ENCODE assay signal across 8 cellular contexts in the genomic region with DNA sequence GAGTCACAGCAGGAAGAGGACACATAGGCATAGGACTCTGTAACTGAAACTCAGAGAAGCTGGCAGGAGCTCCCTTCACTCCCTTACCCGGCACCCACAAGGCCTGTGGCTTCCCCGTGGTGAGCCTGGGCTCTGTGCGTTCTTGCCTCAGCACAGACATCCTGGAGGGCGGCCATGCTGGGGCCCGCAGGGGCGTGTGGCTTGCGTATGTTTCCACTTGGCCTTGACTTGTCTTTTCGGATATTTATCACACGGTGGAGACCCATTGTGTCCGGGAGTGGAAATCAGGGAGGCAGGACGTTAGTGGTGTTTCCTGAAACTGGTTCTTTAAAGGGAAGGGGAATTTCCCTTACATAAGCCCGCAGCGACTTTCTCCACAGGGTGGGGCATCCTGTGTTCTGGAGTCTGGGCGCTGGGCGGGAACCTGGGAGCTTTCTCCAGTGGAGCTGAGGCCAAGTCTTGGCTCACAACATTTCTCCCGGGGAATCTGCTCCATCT. TPM values are rescaled to one million over a fixed set of nuclear protein-coding genes. Genes with fewer than 3 reads are reported as not detected.
DNase-seq lines count a peak whose midpoint lies in the region; ATAC-seq, FAIRE-seq and TF ChIP-seq lines count a peak whose summit lies in the region.

No MANE protein-coding gene starts in this region.

- POLR2A ChIA-PET in naive thymus-derived CD8-positive, alpha-beta T cell (lab: Charles Lee), result no interaction called here
- POLR2A ChIA-PET in A673 (lab: Charles Lee; ENCODE audit: low non-redundant PET), result interaction anchor here (0.6 kb wide), 1 partner anchor 1659 kb away, joined by 5 read pairs; no protein-coding TSS in a partner anchor

- no peak overlapping the region for H3K27ac Mint-ChIP-seq in effector memory CD8-positive, alpha-beta T cell
- peak overlapping the region in 7 of 10 donors; percentile 20 to 78 (median 68) for H3K27ac Mint-ChIP-seq in naive thymus-derived CD8-positive, alpha-beta T cell

- no peaks in the 10 kb centered on the region for H3K79me2 ChIP-seq in DND-41 (ENCODE audit: insufficient read depth, low read length)

- BruUV-seq in A673 (replicated peaks; lab: Mats Ljungman, UMichigan), result no TSS peak

- no peaks in the 10 kb centered on the region for H4K20me1 ChIP-seq in DND-41 (ENCODE audit: insufficient read depth, low read length)

- H3K9me3 ChIP-seq in DND-41 (ENCODE audit: insufficient read depth, low read length, severe bottlenecking) (no peaks in the 10 kb centered on the region), A673 (ENCODE audit: low read depth, low read length, poor library complexity, severe bottlenecking) (no peaks in the 10 kb centered on the region)

- H3K27me3 Mint-ChIP-seq in effector memory CD8-positive, alpha-beta T cell, result peaks cover 0 to 21% of the 10 kb centered on the region in 2 donors
- peaks cover 0 to 19% (median 3%) of the 10 kb centered on the region in 5 donors for H3K27me3 Mint-ChIP-seq in naive thymus-derived CD8-positive, alpha-beta T cell

- 36% methylated on average over 16 of the region's 16 CpGs for WGBS in urinary bladder

- no peak overlapping the region for H3K27ac ChIP-seq in DND-41 (ENCODE audit: low read length)
- H3K27ac ChIP-seq in urinary bladder (ENCODE audit: low read depth), result peak overlapping the region; percentile 90
- no peak overlapping the region for H3K27ac ChIP-seq in A673 (ENCODE audit: low read depth, low read length, poor library complexity, severe bottlenecking)

- peak; percentile 70 for ATAC-seq in DND-41 (ENCODE audit: insufficient read depth, low read depth)
- ATAC-seq in HG02571 (IDR thresholded peaks at IDR 0.05; ENCODE audit: unreplicated experiment), result peak; percentile 50
- ATAC-seq in effector memory CD8-positive, alpha-beta T cell (replicated peaks), result peak; percentile 51
- ATAC-seq in naive thymus-derived CD8-positive, alpha-beta T cell, result peak; percentile 78 to 91
- no peak for ATAC-seq in HG02840 (IDR thresholded peaks at IDR 0.05; ENCODE audit: low FRiP score, unreplicated experiment)

- H3K36me3 Mint-ChIP-seq in effector memory CD8-positive, alpha-beta T cell (ENCODE audit: insufficient read depth), result peaks cover 26% of the 10 kb centered on the region
- peaks cover 4 to 25% (median 9%) of the 10 kb centered on the region in 3 donors for H3K36me3 Mint-ChIP-seq in naive thymus-derived CD8-positive, alpha-beta T cell

- no peaks in the 10 kb centered on the region for H3K9me3 Mint-ChIP-seq in effector memory CD8-positive, alpha-beta T cell
- no peaks in the 10 kb centered on the region for H3K9me3 Mint-ChIP-seq in naive thymus-derived CD8-positive, alpha-beta T cell

- no peak overlapping the region for H3K9ac ChIP-seq in DND-41 (ENCODE audit: low read depth, low read length)

- TF ChIP-seq CTCF in DND-41 (IDR thresholded peaks at IDR 0.05; ENCODE audit: borderline replicate concordance, extremely low read depth, low read length, poor library complexity, severe bottlenecking), result no peak
- TF ChIP-seq CTCF in A673 (conservative IDR thresholded peaks at IDR 0.05; ENCODE audit: low read depth, low read length), result no peak

- H3K4me1 ChIP-seq in DND-41 (ENCODE audit: insufficient read depth, low read length), result no peaks in the 10 kb centered on the region
- no peaks in the 10 kb centered on the region for H3K4me1 ChIP-seq in urinary bladder (ENCODE audit: insufficient read depth)
- peaks cover 29% of the 10 kb centered on the region for H3K4me1 ChIP-seq in A673 (ENCODE audit: insufficient read depth, low read length, poor library complexity, severe bottlenecking)

- CTCF ChIA-PET in A673 (lab: Charles Lee), result no interaction called here

- no peak overlapping the region for H3K4me3 Mint-ChIP-seq in effector memory CD8-positive, alpha-beta T cell
- peak overlapping the region in 7 of 10 donors; percentile 20 to 65 (median 49) for H3K4me3 Mint-ChIP-seq in naive thymus-derived CD8-positive, alpha-beta T cell

- no peak overlapping the region for H3K4me2 ChIP-seq in DND-41 (ENCODE audit: insufficient read depth, low read length)

- FAIRE-seq in RCC 7860 (lab: Jason Lieb, UNC), result no peak

- no peak overlapping the region for H2AFZ ChIP-seq in DND-41 (ENCODE audit: low read depth, low read length)

- no peaks in the 10 kb centered on the region for H3K4me1 Mint-ChIP-seq in effector memory CD8-positive, alpha-beta T cell (ENCODE audit: low read depth in 2 of 2)
- peaks cover 9 to 26% (median 18%) of the 10 kb centered on the region in 4 donors for H3K4me1 Mint-ChIP-seq in naive thymus-derived CD8-positive, alpha-beta T cell

- H3K4me3 ChIP-seq in DND-41 (ENCODE audit: low read depth in 1 of 2, low read length in 2 of 2) (no peak overlapping the region), urinary bladder (ENCODE audit: low read depth, low read length) (no peak overlapping the region), A673 (ENCODE audit: low read depth, low read length, poor library complexity, severe bottlenecking) (no peak overlapping the region)

- H3K27me3 ChIP-seq in DND-41 (ENCODE audit: insufficient read depth, low read length, poor library complexity), result no peaks in the 10 kb centered on the region
- no peaks in the 10 kb centered on the region for H3K27me3 ChIP-seq in A673 (replicated peaks; ENCODE audit: insufficient read depth, low read depth, low read length, poor library complexity)

- H3K36me3 ChIP-seq in DND-41 (ENCODE audit: insufficient read depth, low read length), result peaks cover 18% of the 10 kb centered on the region
- H3K36me3 ChIP-seq in urinary bladder (ENCODE audit: insufficient read depth), result no peaks in the 10 kb centered on the region
- no peaks in the 10 kb centered on the region for H3K36me3 ChIP-seq in A673 (ENCODE audit: insufficient read depth, low read length, poor library complexity, severe bottlenecking)

- peak; percentile 18 for DNase-seq in DND-41
- peak; percentile 21 for DNase-seq in RCC 7860 (ENCODE audit: low spot score)
- DNase-seq in effector memory CD8-positive, alpha-beta T cell, result no peak
- DNase-seq in naive thymus-derived CD8-positive, alpha-beta T cell, result peak in 5 of 10 donors; percentile 15 to 38 (median 28)
- DNase-seq in A673 (ENCODE audit: low spot score), result no peak

- intact Hi-C loops in A673 (cut with micrococcal nuclease; ENCODE audit: unreplicated experiment), result no loop called here

RNA-seq across cellular contexts. Expression of gene EML6, which starts 49.9 kb away (rescaled TPM):
- total RNA-seq in naive thymus-derived CD8-positive, alpha-beta T cell, result 1 to 10 TPM; 1.4 to 3.3 TPM
- polyA plus RNA-seq in naive thymus-derived CD8-positive, alpha-beta T cell, result under 1 TPM in 1 of 3 donors, not detected in 2; 0.03 TPM
- 3.9 TPM for total RNA-seq in urinary bladder
- 1.4 TPM for polyA plus RNA-seq in urinary bladder
- 1.7 and 1.9 TPM in 2 replicates for total RNA-seq in A673 (2021)

Comparison
In these comparisons a context has a peak if more than half of its experiments do, and no peak if none do; other contexts are left out.
1. DNase-seq: peak in DND-41 (single experiment) and RCC 7860 (single experiment); none in effector memory CD8-positive, alpha-beta T cell (0 of 3) and A673 (single experiment).
2. H3K27ac Mint-ChIP-seq: peak in naive thymus-derived CD8-positive, alpha-beta T cell (7 of 10); none in effector memory CD8-positive, alpha-beta T cell (0 of 2).
3. H3K4me3 Mint-ChIP-seq: peak in naive thymus-derived CD8-positive, alpha-beta T cell (7 of 10); none in effector memory CD8-positive, alpha-beta T cell (0 of 2).